8 cellular contexts compared by ENCODE assay signal in genomic region chr11:78575478-78575877, GRCh38. TPM values are rescaled to one million over a fixed set of nuclear protein-coding genes. Genes with fewer than 3 reads are reported as not detected.
DNase-seq lines count a peak whose midpoint lies in the region; ATAC-seq and TF ChIP-seq lines count a peak whose summit lies in the region.

No MANE protein-coding gene starts in this region.

- peak overlapping the region; percentile 98 for H2AFZ ChIP-seq in ACC112 (ENCODE audit: low read length, unreplicated experiment)
- peak overlapping the region; percentile 98 for H2AFZ ChIP-seq in mammary epithelial cell (ENCODE audit: low read depth, low read length)

- intact Hi-C loops in mammary epithelial cell (cut with micrococcal nuclease) = no loop called here

- H3K36me3 ChIP-seq in ACC112 (ENCODE audit: insufficient read depth, low read length) (no peaks in the 10 kb centered on the region; the same call in 1 of the 2 replicates), mammary epithelial cell (ENCODE audit: insufficient read depth, low read length) (peaks cover 5% of the 10 kb centered on the region), muscle layer of colon (ENCODE audit: insufficient read depth, low read length) (peaks cover 5% of the 10 kb centered on the region)

- H3K4me1 Mint-ChIP-seq in IgD-negative memory B cell = peaks cover 18 to 30% (median 25%) of the 10 kb centered on the region in 3 donors

- peaks cover 8% of the 10 kb centered on the region for H3K36me3 Mint-ChIP-seq in IgD-negative memory B cell

- no peak overlapping the region for H3K27ac ChIP-seq in ACC112 (ENCODE audit: low read depth, low read length)
- peak overlapping the region; percentile 61 for H3K27ac ChIP-seq in mammary epithelial cell (ENCODE audit: insufficient read depth, low read depth, low read length)
- H3K27ac ChIP-seq in muscle layer of colon (ENCODE audit: low read depth, low read length) = peak overlapping the region; percentile 93

- BruUV-seq in mammary epithelial cell (replicated peaks; lab: Mats Ljungman, UMichigan) = no TSS peak

- H3K9ac ChIP-seq in mammary epithelial cell (ENCODE audit: insufficient read depth, low read length) = peak overlapping the region; percentile 76
- H3K9ac ChIP-seq in muscle layer of colon (ENCODE audit: low read length) = peak overlapping the region; percentile 63

- H3K4me2 ChIP-seq in mammary epithelial cell (ENCODE audit: insufficient read depth, low read depth, low read length) = peak overlapping the region; percentile 94

- no peak for ATAC-seq in left lobe of liver

- no peak for TF ChIP-seq CTCF in mammary epithelial cell (conservative IDR thresholded peaks at IDR 0.05 in 1 of 2, IDR thresholded peaks at IDR 0.05 in 1 of 2; ENCODE audit: extremely low read depth in 1 of 2, insufficient read depth in 1 of 2, low read depth in 1 of 2, low read length in 2 of 2)

- peaks cover 0 to 2% (median 0%) of the 10 kb centered on the region in 3 donors for H3K9me3 Mint-ChIP-seq in IgD-negative memory B cell

- no peaks in the 10 kb centered on the region for H3K27me3 Mint-ChIP-seq in IgD-negative memory B cell

- H3K4me3 Mint-ChIP-seq in IgD-negative memory B cell = peak overlapping the region; percentile 84 to 99 (median 98)

- H3K9me3 ChIP-seq in mammary epithelial cell (replicated peaks; ENCODE audit: insufficient read depth, low read length) (no peaks in the 10 kb centered on the region), muscle layer of colon (ENCODE audit: low read length) (no peaks in the 10 kb centered on the region)

- peak overlapping the region; percentile 63 to 97 (median 76) for H3K27ac Mint-ChIP-seq in IgD-negative memory B cell

- CTCF ChIA-PET in mammary epithelial cell (lab: Charles Lee; ENCODE audit: low non-redundant PET) = no interaction called here

- H3K4me1 ChIP-seq in ACC112 (ENCODE audit: control insufficient read depth, insufficient read depth, low read length, unreplicated experiment) (peaks cover 14% of the 10 kb centered on the region), mammary epithelial cell (ENCODE audit: insufficient read depth, low read length) (peaks cover 17% of the 10 kb centered on the region), muscle layer of colon (ENCODE audit: insufficient read depth, low read length) (peaks cover 15% of the 10 kb centered on the region)

- dilution Hi-C loops in mammary epithelial cell (cut with HindIII; ENCODE audit: low sequenced_read_pairs) = no loop called here

- DNase-seq in mammary epithelial cell = no peak
- no peak for DNase-seq in left lobe of liver (ENCODE audit: low spot score)
- DNase-seq in stimulated activated CD8-positive, alpha-beta memory T cell treated with anti-CD3 and anti-CD28 coated beads, Interleukin-4, amount 100 ng/mL, for 48 hours = no peak
- no peak for DNase-seq in NCI-H1417 treated with DMSO at 0.1 percent for 48 hours (lab: John Stamatoyannopoulos, UW)
- no peak for DNase-seq in NCI-H748 treated with DMSO at 0.1 percent for 48 hours (lab: John Stamatoyannopoulos, UW)

- H3K4me3 ChIP-seq in ACC112 (ENCODE audit: low read depth, low read length) = peak overlapping the region; percentile 97
- peak overlapping the region; percentile 57 to 96 (median 90) for H3K4me3 ChIP-seq in mammary epithelial cell (replicated peaks in 1 of 3; ENCODE audit: insufficient read depth in 1 of 3, low read depth in 2 of 3, low read length in 3 of 3)
- peak overlapping the region; percentile 81 to 93 for H3K4me3 ChIP-seq in muscle layer of colon (ENCODE audit: low read depth in 1 of 2, low read length in 2 of 2)

- H3K27me3 ChIP-seq in ACC112 (ENCODE audit: insufficient read depth, low read length) (no peaks in the 10 kb centered on the region; the same call in 1 of the 2 replicates), mammary epithelial cell (ENCODE audit: insufficient read depth, low read length) (no peaks in the 10 kb centered on the region), muscle layer of colon (ENCODE audit: control insufficient read depth in 1 of 2, insufficient read depth in 2 of 2, low read length in 2 of 2) (no peaks in the 10 kb centered on the region)

- H3K79me2 ChIP-seq in ACC112 (ENCODE audit: control insufficient read depth, insufficient read depth, low read length, unreplicated experiment) (peaks cover 17% of the 10 kb centered on the region), mammary epithelial cell (ENCODE audit: insufficient read depth, low read length) (peaks cover 28% of the 10 kb centered on the region)

- H4K20me1 ChIP-seq in mammary epithelial cell (ENCODE audit: insufficient read depth, low read length) = no peaks in the 10 kb centered on the region

- WGBS in mammary epithelial cell (ENCODE audit: low coverage, missing lambda C conversion rate) = 55% methylated on average over 9 of the region's 10 CpGs

- in situ Hi-C loops in mammary epithelial cell (cut with MboI; ENCODE audit: low sequenced_read_pairs in 2 of 2) = no loop called here

RNA-seq across cellular contexts. Expression of gene NARS2, which starts 0.8 kb away (rescaled TPM):
- polyA plus RNA-seq in IgD-negative memory B cell (13.5 TPM), mammary epithelial cell (12.1 TPM)
- total RNA-seq in mammary epithelial cell (10 to 100 TPM; 21.8 to 22.3 TPM), left lobe of liver (13.4 TPM)
- polyA minus RNA-seq in mammary epithelial cell = 11.3 TPM
